ENCODE assay signal across 35 cellular contexts in the genomic region with DNA sequence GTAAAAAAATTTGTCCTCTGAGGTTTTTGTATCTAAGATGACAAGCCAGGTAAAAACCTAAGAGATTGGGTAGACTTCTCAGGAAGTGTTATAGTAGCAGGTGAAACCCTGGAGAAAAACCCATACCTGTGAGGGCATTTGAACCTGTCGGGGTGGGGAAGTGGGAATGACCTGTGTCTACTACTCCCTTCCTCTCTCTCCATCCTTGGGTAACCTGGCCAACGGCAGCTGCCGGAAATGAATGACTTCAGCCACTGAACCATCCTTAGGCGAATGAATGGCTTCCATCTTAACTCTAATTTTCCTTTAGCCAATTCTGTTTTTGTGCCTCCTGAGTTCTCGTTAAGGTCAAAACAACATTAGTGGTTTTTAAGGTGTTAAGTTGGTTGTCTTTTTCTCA. TPM values are rescaled to one million over a fixed set of nuclear protein-coding genes. Genes with fewer than 3 reads are reported as not detected.
"Had no signal": no experiment of that assay in that cellular context is flagged by ENCODE, and none has a peak within 500 bp of the region (broad histone marks: within the 10 kb centered on the region; RNA-seq: fewer than 3 reads in every experiment).

No MANE protein-coding gene starts in this region.

- H3K4me2 ChIP-seq: hepatocyte had no signal

- H3K9me3 Mint-ChIP-seq: activated naive CD4-positive, alpha-beta T cell treated with anti-CD3 and anti-CD28 coated beads for 36 hours; activated naive CD8-positive, alpha-beta T cell treated with anti-CD3 and anti-CD28 coated beads, Interleukin-2, amount 10 ng/mL, durations not matched to agents 7 days and 5 days; mesothelial cell of epicardium; naive thymus-derived CD8-positive, alpha-beta T cell had no signal

- H3K27ac Mint-ChIP-seq: activated CD4-positive, alpha-beta memory T cell treated with anti-CD3 and anti-CD28 coated beads, Interleukin-2, amount 10 ng/mL, durations not matched to agents 7 days and 5 days; activated CD4-positive, alpha-beta T cell treated with anti-CD3 and anti-CD28 coated beads, Interleukin-2, amount 10 ng/mL, durations not matched to agents 7 days and 5 days; activated naive CD4-positive, alpha-beta T cell treated with anti-CD3 and anti-CD28 coated beads for 36 hours; activated naive CD8-positive, alpha-beta T cell treated with anti-CD3 and anti-CD28 coated beads, Interleukin-2, amount 10 ng/mL, durations not matched to agents 7 days and 5 days; mesothelial cell of epicardium; naive thymus-derived CD8-positive, alpha-beta T cell; progenitor cell of endocrine pancreas; T-helper 17 cell had no signal

- H3K79me2 ChIP-seq: hepatocyte had no signal

- H3K4me1 Mint-ChIP-seq: mesothelial cell of epicardium had no signal

- H3K27me3 Mint-ChIP-seq: activated CD4-positive, alpha-beta memory T cell treated with anti-CD3 and anti-CD28 coated beads, Interleukin-2, amount 10 ng/mL, durations not matched to agents 7 days and 5 days; activated CD4-positive, alpha-beta T cell treated with anti-CD3 and anti-CD28 coated beads, Interleukin-2, amount 10 ng/mL, durations not matched to agents 7 days and 5 days; activated naive CD8-positive, alpha-beta T cell treated with anti-CD3 and anti-CD28 coated beads, Interleukin-2, amount 10 ng/mL, durations not matched to agents 7 days and 5 days; naive thymus-derived CD8-positive, alpha-beta T cell; progenitor cell of endocrine pancreas; T-helper 17 cell had no signal

- H3K36me3 ChIP-seq: brain microvascular endothelial cell, gastroesophageal sphincter, right lobe of liver, transverse colon, WERI-Rb-1 had no signal

- H3K4me3 Mint-ChIP-seq: activated CD4-positive, alpha-beta memory T cell treated with anti-CD3 and anti-CD28 coated beads, Interleukin-2, amount 10 ng/mL, durations not matched to agents 7 days and 5 days; activated CD4-positive, alpha-beta T cell treated with anti-CD3 and anti-CD28 coated beads, Interleukin-2, amount 10 ng/mL, durations not matched to agents 7 days and 5 days; activated naive CD4-positive, alpha-beta T cell treated with anti-CD3 and anti-CD28 coated beads for 36 hours; activated naive CD8-positive, alpha-beta T cell treated with anti-CD3 and anti-CD28 coated beads, Interleukin-2, amount 10 ng/mL, durations not matched to agents 7 days and 5 days; mesothelial cell of epicardium; naive thymus-derived CD8-positive, alpha-beta T cell; T-helper 17 cell had no signal

- DNase-seq: activated CD4-positive, alpha-beta memory T cell treated with anti-CD3 and anti-CD28 coated beads, Interleukin-2, amount 10 ng/mL, durations not matched to agents 7 days and 5 days; activated CD4-positive, alpha-beta T cell treated with anti-CD3 and anti-CD28 coated beads, Interleukin-2, amount 10 ng/mL, durations not matched to agents 7 days and 5 days; activated effector memory CD4-positive, alpha-beta T cell treated with Interleukin-2 at 50 U/mL for 16 hours; activated naive CD4-positive, alpha-beta T cell treated with anti-CD3 and anti-CD28 coated beads for 36 hours; activated naive CD8-positive, alpha-beta T cell treated with anti-CD3 and anti-CD28 coated beads, Interleukin-2, amount 10 ng/mL, durations not matched to agents 7 days and 5 days; activated T-cell treated with anti-CD3 and anti-CD28 coated beads, Interleukin-2, amount 50 U/mL, for 48 hours; brain microvascular endothelial cell; kidney; left colon; naive thymus-derived CD8-positive, alpha-beta T cell; right lobe of liver; stimulated activated CD4-positive, alpha-beta T cell treated with anti-CD3 and anti-CD28 coated beads, Interleukin-12 subunit alpha, Interleukin-12 subunit beta, amount 100 ng/mL, for 4 hours; stimulated activated CD4-positive, alpha-beta T cell treated with anti-CD3 and anti-CD28 coated beads, Interleukin-4, amount 100 ng/mL, for 1 hour; stimulated activated naive CD8-positive, alpha-beta T cell treated with anti-CD3 and anti-CD28 coated beads, Interleukin-15, Interleukin-2, amounts not matched to agents 100 U/mL and 50 U/mL, for 24 hours; T-helper 17 cell; T1000; testis; transverse colon; WERI-Rb-1 had no signal

- ATAC-seq: activated CD4-positive, CD25-positive, alpha-beta regulatory T cell treated with anti-CD3 and anti-CD28 coated beads, Interleukin-2, amount 50 U/mL, for 24 hours; gastroesophageal sphincter; left colon; naive thymus-derived CD8-positive, alpha-beta T cell; right lobe of liver; stimulated activated naive CD8-positive, alpha-beta T cell treated with anti-CD3 and anti-CD28 coated beads, Interleukin-15, Interleukin-2, amounts not matched to agents 100 U/mL and 50 U/mL, for 24 hours; T-helper 17 cell had no signal

- H3K36me3 Mint-ChIP-seq: mesothelial cell of epicardium; naive thymus-derived CD8-positive, alpha-beta T cell had no signal

- H3K4me1 ChIP-seq: gastroesophageal sphincter, right lobe of liver, testis had no signal

- H3K4me3 ChIP-seq: gastroesophageal sphincter, hepatocyte, right lobe of liver, testis, transverse colon had no signal

- FAIRE-seq: astrocyte, endothelial cell of umbilical vein, kidney, urothelium cell line had no signal

- H2AFZ ChIP-seq: hepatocyte had no signal

- H3K9me3 ChIP-seq: gastroesophageal sphincter, right lobe of liver, testis, transverse colon had no signal

- H3K27me3 ChIP-seq: hepatocyte, right lobe of liver, testis, transverse colon had no signal

- H3K27ac ChIP-seq: brain microvascular endothelial cell, gastroesophageal sphincter, hepatocyte, right lobe of liver, testis, transverse colon, WERI-Rb-1 had no signal

RNA-seq across cellular contexts. Expression of gene GPR15, which starts 16.8 kb away (rescaled TPM):
- total RNA-seq: astrocyte, cardiac septum, endothelial cell of umbilical vein, fibroblast of villous mesenchyme, gastroesophageal sphincter, hepatocyte, kidney, lower leg skin, mesothelial cell of epicardium, osteoblast, progenitor cell of endocrine pancreas, renal cortical epithelial cell, right lobe of liver, skeletal muscle tissue, testis had no signal
- polyA plus RNA-seq: endothelial cell of umbilical vein, fibroblast of lung, hepatocyte had no signal

RNA-seq across cellular contexts. Expression of gene OR5K2, which starts 51.1 kb away (rescaled TPM):
- total RNA-seq: activated CD4-positive, alpha-beta memory T cell treated with anti-CD3 and anti-CD28 coated beads, Interleukin-2, amount 10 ng/mL, durations not matched to agents 7 days and 5 days; activated CD4-positive, alpha-beta T cell treated with anti-CD3 and anti-CD28 coated beads, Interleukin-2, amount 10 ng/mL, durations not matched to agents 7 days and 5 days; activated naive CD4-positive, alpha-beta T cell treated with anti-CD3 and anti-CD28 coated beads for 36 hours; activated naive CD8-positive, alpha-beta T cell treated with anti-CD3 and anti-CD28 coated beads, Interleukin-2, amount 10 ng/mL, durations not matched to agents 7 days and 5 days; astrocyte; cardiac septum; endothelial cell of umbilical vein; fibroblast of lung; fibroblast of villous mesenchyme; gastroesophageal sphincter; hepatocyte; kidney; left colon; lower leg skin; mesothelial cell of epicardium; naive thymus-derived CD8-positive, alpha-beta T cell; osteoblast; progenitor cell of endocrine pancreas; renal cortical epithelial cell; right lobe of liver; skeletal muscle tissue; T-helper 17 cell; testis; transverse colon had no signal
- polyA plus RNA-seq: endothelial cell of umbilical vein; esophagus; fibroblast of lung; hepatocyte; naive thymus-derived CD8-positive, alpha-beta T cell had no signal
